In genomic region chr12:22046090-22046967, GRCh38 we compare ENCODE assay signal across 8 cellular contexts. TPM values are rescaled to one million over a fixed set of nuclear protein-coding genes. Genes with fewer than 3 reads are reported as not detected.
DNase-seq lines count a peak whose midpoint lies in the region; ATAC-seq and TF ChIP-seq lines count a peak whose summit lies in the region.

Gene CMAS, plus strand, starts transcription at chr12:22046218. Its CDS starts 86 bp downstream, at chr12:22046304.

- no peak for TF ChIP-seq CTCF in Calu3 (IDR thresholded peaks at IDR 0.05; ENCODE audit: unreplicated experiment)
- no peak for TF ChIP-seq CTCF in OCI-LY1 (IDR thresholded peaks at IDR 0.05; ENCODE audit: low read length)
- TF ChIP-seq CTCF in epithelial cell of proximal tubule (conservative IDR thresholded peaks at IDR 0.05; ENCODE audit: low read depth, low read length): no peak

- H3K27me3 ChIP-seq in OCI-LY1 (ENCODE audit: insufficient read depth, low read length): no peaks in the 10 kb centered on the region
- no peaks in the 10 kb centered on the region for H3K27me3 ChIP-seq in mucosa of rectum (ENCODE audit: control insufficient read depth in 2 of 2, insufficient read depth in 2 of 2, low read length in 2 of 2)

- peak within 1 kb of the TSS; percentile 80 for H3K27ac Mint-ChIP-seq in Calu3 (ENCODE audit: unreplicated experiment)

- intact Hi-C loops in Calu3 (cut with micrococcal nuclease; ENCODE audit: unreplicated experiment): no loop called here

- peaks cover 15% of the 10 kb centered on the region for H3K36me3 Mint-ChIP-seq in Calu3 (ENCODE audit: insufficient read depth, unreplicated experiment)

- peak within 1 kb of the TSS; percentile 86 for H2AFZ ChIP-seq in OCI-LY1 (ENCODE audit: low read length)

- H3K9me3 Mint-ChIP-seq in Calu3 (ENCODE audit: low read depth, unreplicated experiment): no peaks in the 10 kb centered on the region

- H3F3A ChIP-seq in OCI-LY1 (ENCODE audit: insufficient read depth, low read length): no peaks in the 10 kb centered on the region

- peak within 1 kb of the TSS; percentile 99 for H3K9ac ChIP-seq in OCI-LY1 (ENCODE audit: low read length)
- peak within 1 kb of the TSS; percentile 82 to 97 for H3K9ac ChIP-seq in mucosa of rectum (ENCODE audit: low read depth in 1 of 2, low read length in 2 of 2)

- H3K27me3 Mint-ChIP-seq in Calu3 (ENCODE audit: unreplicated experiment): no peaks in the 10 kb centered on the region

- H3K27ac ChIP-seq in OCI-LY1 (ENCODE audit: low read depth, low read length, poor library complexity, severe bottlenecking) (peak within 1 kb of the TSS; percentile 30), mucosa of rectum (ENCODE audit: low read depth in 2 of 2, low read length in 2 of 2) (peak within 1 kb of the TSS; percentile 96)

- no TSS peak for BruUV-seq in Calu3 (replicated peaks; lab: Mats Ljungman, UMichigan)

- DNase-seq in Calu3 (peak; percentile 73), HT-29 (ENCODE audit: low spot score) (peak; percentile 83), activated T-cell treated with anti-CD3 and anti-CD28 coated beads for 4 hours (peak; percentile 73), epithelial cell of proximal tubule (ENCODE audit: low read depth) (no peak)
- peak; percentile 88 for DNase-seq in stimulated activated CD8-positive, alpha-beta memory T cell treated with anti-CD3 and anti-CD28 coated beads, Interleukin-4, amount 100 ng/mL, for 48 hours

- peaks cover 6% of the 10 kb centered on the region; the same call in 1 of the 2 replicates for H3K36me3 ChIP-seq in OCI-LY1 (ENCODE audit: insufficient read depth, low read length)
- peaks cover 0 to 3% of the 10 kb centered on the region in 2 donors for H3K36me3 ChIP-seq in mucosa of rectum (ENCODE audit: control insufficient read depth in 2 of 2, insufficient read depth in 2 of 2, low read length in 2 of 2)

- CTCF ChIA-PET in Calu3 (lab: Charles Lee): interaction anchor here (0.6 to 1.0 kb wide), 2 partner anchors 12 to 397 kb away, joined by 3 to 7 read pairs; no protein-coding TSS in a partner anchor

- peak; percentile 89 for ATAC-seq in GM21360 (IDR thresholded peaks at IDR 0.05; ENCODE audit: unreplicated experiment)

- H3K4me3 ChIP-seq in OCI-LY1 (ENCODE audit: low read depth, low read length, poor library complexity, severe bottlenecking) (peak within 1 kb of the TSS; percentile 92), epithelial cell of proximal tubule (ENCODE audit: low read depth, low read length) (peak within 1 kb of the TSS; percentile 98), mucosa of rectum (ENCODE audit: low read length in 2 of 2) (peak within 1 kb of the TSS; percentile 86 to 90)

- peak within 1 kb of the TSS; percentile 87 for H3K4me3 Mint-ChIP-seq in Calu3 (ENCODE audit: low read depth, unreplicated experiment)

- H4K20me1 ChIP-seq in OCI-LY1 (ENCODE audit: insufficient read depth, low read length): no peaks in the 10 kb centered on the region

- H3K9me2 ChIP-seq in OCI-LY1 (ENCODE audit: low read depth, low read length): no peaks in the 10 kb centered on the region

- H3K4me2 ChIP-seq in OCI-LY1 (ENCODE audit: low read length): peak within 1 kb of the TSS; percentile 95

- H3K79me2 ChIP-seq in OCI-LY1 (ENCODE audit: insufficient read depth, low read length): peaks cover 12% of the 10 kb centered on the region; the same call in 1 of the 2 replicates

- H3K9me3 ChIP-seq in OCI-LY1 (ENCODE audit: low read length) (no peaks in the 10 kb centered on the region), mucosa of rectum (ENCODE audit: control insufficient read depth in 2 of 2, low read length in 2 of 2) (no peaks in the 10 kb centered on the region)

- H3K4me1 ChIP-seq in OCI-LY1 (ENCODE audit: insufficient read depth, low read length, severe bottlenecking) (peaks cover 23% of the 10 kb centered on the region), mucosa of rectum (ENCODE audit: control insufficient read depth in 2 of 2, insufficient read depth in 2 of 2, low read length in 2 of 2) (peaks cover 43 to 66% of the 10 kb centered on the region in 2 donors)

- H3K4me1 Mint-ChIP-seq in Calu3 (ENCODE audit: low read depth, unreplicated experiment): peaks cover 29% of the 10 kb centered on the region

RNA-seq across cellular contexts. Expression of gene CMAS, which starts in this region (rescaled TPM):
- total RNA-seq in Calu3 (2022) (35.6 and 40.1 TPM in 2 replicates), epithelial cell of proximal tubule (36.3 and 41.8 TPM in 2 replicates)
- 26.0 and 27.2 TPM in 2 replicates for total RNA-seq in HT-29 (2014; rRNA removed; shearing (Covaris generic))
